Comparison of ENCODE assay signal across 12 cellular contexts in the genomic region with DNA sequence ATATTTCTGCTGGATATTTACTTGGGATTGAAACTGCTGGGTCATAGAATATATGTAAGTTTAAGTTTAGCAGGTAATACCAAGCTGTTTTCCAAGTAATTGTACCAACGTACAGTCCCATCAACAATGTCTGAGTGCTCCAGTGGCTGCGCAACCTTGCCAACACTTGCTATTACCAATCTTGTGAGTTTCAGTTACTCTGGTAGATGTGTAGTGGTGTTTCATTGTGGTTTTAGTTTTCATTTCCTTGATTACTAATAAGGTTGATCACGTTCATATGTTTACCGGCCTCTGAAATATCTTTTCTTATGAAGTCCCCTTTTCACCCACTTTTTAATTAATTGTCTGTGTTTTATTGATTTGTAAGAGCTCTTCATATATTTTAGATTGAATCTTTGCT.
DNase-seq lines count a peak whose midpoint lies in the region; ATAC-seq lines count a peak whose summit lies in the region.
"Had no signal": no experiment of that assay in that cellular context is flagged by ENCODE, and none has a peak within 500 bp of the region (broad histone marks: within the 10 kb centered on the region; RNA-seq: fewer than 3 reads in every experiment).

No MANE protein-coding gene starts in this region.

- H3K9me3 Mint-ChIP-seq in T-helper 2 cell treated with Interferon-gamma antibody and Interleukin-4, amounts not matched to agents 5 μg/mL and 100 μg/mL, for 36 hours = peaks cover 7% of the 10 kb centered on the region
- H3K9me3 Mint-ChIP-seq: activated naive CD4-positive, alpha-beta T cell treated with anti-CD3 and anti-CD28 coated beads, Interleukin-2, amount 50 U/mL, for 24 hours had no signal

- H3K27me3 Mint-ChIP-seq in T-helper 2 cell treated with Interferon-gamma antibody and Interleukin-4, amounts not matched to agents 5 μg/mL and 100 μg/mL, for 36 hours (ENCODE audit: low read depth) = no peaks in the 10 kb centered on the region

- no peak overlapping the region for H3K27ac Mint-ChIP-seq in T-helper 2 cell treated with Interferon-gamma antibody and Interleukin-4, amounts not matched to agents 5 μg/mL and 100 μg/mL, for 36 hours
- H3K27ac Mint-ChIP-seq: activated naive CD4-positive, alpha-beta T cell treated with anti-CD3 and anti-CD28 coated beads, Interleukin-2, amount 50 U/mL, for 24 hours; naive thymus-derived CD4-positive, alpha-beta T cell had no signal

- H3K4me1 Mint-ChIP-seq in T-helper 2 cell treated with Interferon-gamma antibody and Interleukin-4, amounts not matched to agents 5 μg/mL and 100 μg/mL, for 36 hours (ENCODE audit: low read depth) = peaks cover 21% of the 10 kb centered on the region
- H3K4me1 Mint-ChIP-seq: activated naive CD4-positive, alpha-beta T cell treated with anti-CD3 and anti-CD28 coated beads, Interleukin-2, amount 50 U/mL, for 24 hours had no signal

- ATAC-seq in GM18873 (IDR thresholded peaks at IDR 0.05; ENCODE audit: low FRiP score, unreplicated experiment) (peak; percentile 73), GM21515 (IDR thresholded peaks at IDR 0.05; ENCODE audit: unreplicated experiment) (peak; percentile 73), HG03066 (IDR thresholded peaks at IDR 0.05; ENCODE audit: low read depth, unreplicated experiment) (peak; percentile 67)
- ATAC-seq: naive thymus-derived CD4-positive, alpha-beta T cell had no signal

- DNase-seq in T-helper 2 cell treated with Interferon-gamma antibody and Interleukin-4, amounts not matched to agents 5 μg/mL and 100 μg/mL, for 36 hours (ENCODE audit: low spot score) = peak; percentile 10
- DNase-seq in NCI-H82 (lab: John Stamatoyannopoulos, UW) (no peak), midbrain (lab: John Stamatoyannopoulos, UW) (no peak), SKM-1 treated with dmso at 0.1 percent for 144 hours (lab: John Stamatoyannopoulos, UW; ENCODE audit: unreplicated experiment) (no peak)
- DNase-seq: Caco-2; naive thymus-derived CD4-positive, alpha-beta T cell; NCI-H510A; SHP77 had no signal

- no peak overlapping the region for H3K4me3 Mint-ChIP-seq in T-helper 2 cell treated with Interferon-gamma antibody and Interleukin-4, amounts not matched to agents 5 μg/mL and 100 μg/mL, for 36 hours
- H3K4me3 Mint-ChIP-seq: activated naive CD4-positive, alpha-beta T cell treated with anti-CD3 and anti-CD28 coated beads, Interleukin-2, amount 50 U/mL, for 24 hours; naive thymus-derived CD4-positive, alpha-beta T cell had no signal

- H3K36me3 Mint-ChIP-seq in T-helper 2 cell treated with Interferon-gamma antibody and Interleukin-4, amounts not matched to agents 5 μg/mL and 100 μg/mL, for 36 hours (ENCODE audit: low read depth) = no peaks in the 10 kb centered on the region
- H3K36me3 Mint-ChIP-seq: activated naive CD4-positive, alpha-beta T cell treated with anti-CD3 and anti-CD28 coated beads, Interleukin-2, amount 50 U/mL, for 24 hours; naive thymus-derived CD4-positive, alpha-beta T cell had no signal
